ENCODE assay signal across 9 cellular contexts in the genomic region with DNA sequence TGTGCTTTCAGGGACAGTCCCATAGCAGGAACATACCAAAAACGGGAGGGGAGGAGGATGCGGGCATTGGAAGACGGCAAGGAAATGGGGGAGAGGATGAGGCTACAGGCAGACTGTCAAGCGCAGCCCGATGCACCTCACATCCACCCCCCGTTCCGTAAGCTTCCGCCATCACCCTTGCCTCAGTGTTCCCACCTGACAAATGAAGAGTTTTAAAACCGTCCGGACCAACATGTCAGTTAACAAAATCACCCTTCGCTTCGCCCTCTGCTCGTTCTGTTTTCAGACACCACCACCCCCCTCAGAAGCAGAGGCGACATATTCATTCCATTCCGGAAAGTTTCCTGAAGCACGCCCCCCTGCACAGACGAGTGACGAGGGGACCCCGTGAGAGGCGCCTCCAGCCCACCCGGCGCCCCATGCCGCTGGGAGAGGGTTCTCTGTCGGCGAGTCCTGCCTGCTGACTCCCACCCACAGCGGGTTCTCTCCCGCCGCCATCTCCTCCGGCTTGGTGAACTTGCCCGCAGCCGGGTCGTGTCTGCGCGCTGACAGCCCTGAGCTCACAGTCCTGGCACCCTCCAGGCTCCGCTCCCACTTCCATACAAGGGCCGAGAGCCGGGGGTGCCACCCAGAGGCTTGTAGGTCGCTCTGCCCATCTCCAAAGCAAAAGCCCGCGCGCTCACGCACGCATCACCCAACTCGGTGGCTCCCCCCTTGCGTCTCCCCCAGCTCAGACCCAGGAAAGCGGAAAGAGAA. TPM values are rescaled to one million over a fixed set of nuclear protein-coding genes. Genes with fewer than 3 reads are reported as not detected.
DNase-seq lines count a peak whose midpoint lies in the region; ATAC-seq, FAIRE-seq and TF ChIP-seq lines count a peak whose summit lies in the region.
"Had no signal": no experiment of that assay in that cellular context is flagged by ENCODE, and none has a peak within 500 bp of the region (broad histone marks: within the 10 kb centered on the region; RNA-seq: fewer than 3 reads in every experiment).

No MANE protein-coding gene starts in this region.

- 5% methylated on average over 42 of the region's 46 CpGs; no CpG with 5 or more reads in 1 of the 2 experiments for WGBS in H1 (ENCODE audit: extremely low coverage in 1 of 2, insufficient coverage in 1 of 2, insufficient read length in 1 of 2, insufficient replicate concordance in 2 of 2, low coverage in 1 of 2, low lambda C conversion rate in 2 of 2, missing lambda C conversion rate in 1 of 2), 2 experiments
- WGBS in ovary, 3 donors, result 2 to 5% (median 3%) methylated on average over 46 of the region's 46 CpGs

- no peak overlapping the region for H3K27ac Mint-ChIP-seq in Caco-2 (ENCODE audit: unreplicated experiment)

- H3K23ac ChIP-seq in H1 (ENCODE audit: insufficient read length), result no peak overlapping the region

- no peak overlapping the region for H2BK5ac ChIP-seq in H1 (ENCODE audit: low read depth, low read length)

- no peak overlapping the region for H2BK120ac ChIP-seq in H1 (replicated peaks; ENCODE audit: low read depth, low read length)

- no peak overlapping the region for H4K8ac ChIP-seq in H1 (ENCODE audit: extremely low read depth, insufficient read depth, low read length)

- no peak overlapping the region; the same call in 1 of the 2 replicates for H3K18ac ChIP-seq in H1 (ENCODE audit: extremely low read depth, low read length)

- peaks cover 21 to 33% of the 10 kb centered on the region in 2 experiments for H4K20me1 ChIP-seq in H1 (replicated peaks in 1 of 2; ENCODE audit: control insufficient read depth in 1 of 2, insufficient read depth in 2 of 2, low read length in 2 of 2)

- TF ChIP-seq CTCF in Caco-2 (IDR thresholded peaks at IDR 0.05; ENCODE audit: insufficient read depth in 1 of 2, low read depth in 1 of 2, low read length in 1 of 2, severe bottlenecking in 1 of 2, unreplicated experiment in 1 of 2), result no peak
- no peak for TF ChIP-seq CTCF in H1 (IDR thresholded peaks at IDR 0.05; ENCODE audit: control extremely low read depth in 1 of 3, insufficient read depth in 1 of 3, low read depth in 1 of 3, low read length in 3 of 3)
- TF ChIP-seq CTCF in ovary (IDR thresholded peaks at IDR 0.05), result no peak

- no peaks in the 10 kb centered on the region for H3K9me3 Mint-ChIP-seq in Caco-2 (ENCODE audit: unreplicated experiment)

- FAIRE-seq in H1 (lab: Jason Lieb, UNC), result peak; percentile 80

- no peak overlapping the region for H3K14ac ChIP-seq in H1 (ENCODE audit: insufficient read length)

- 0 out of 2 replicates have a peak, but pooled peaks cover 6% of the 10 kb centered on the region for H3K4me1 ChIP-seq in Caco-2
- H3K4me1 ChIP-seq in H1 (replicated peaks in 1 of 4; ENCODE audit: control insufficient read depth in 3 of 4, insufficient read depth in 4 of 4, low read length in 3 of 4), result peaks cover 12 to 51% (median 34%) of the 10 kb centered on the region in 4 experiments
- no peaks in the 10 kb centered on the region for H3K4me1 ChIP-seq in ovary (ENCODE audit: insufficient read depth)

- CTCF ChIA-PET in Caco-2 (lab: Charles Lee), result no interaction called here
- CTCF ChIA-PET in H1 (lab: Charles Lee; ENCODE audit: partially characterized antibody), result interaction anchor here (0.6 to 1.6 kb wide), 9 partner anchors 9 to 95 kb away, joined by 3 to 6 read pairs (median 4); no protein-coding TSS in a partner anchor

- no peak overlapping the region for H2AFZ ChIP-seq in H1 (ENCODE audit: low read length)

- no peak for TF ChIP-seq POLR2A in H1 (IDR thresholded peaks at IDR 0.05; ENCODE audit: control extremely low read depth in 1 of 2, low read depth in 2 of 2, low read length in 2 of 2)
- TF ChIP-seq POLR2A in ovary (IDR thresholded peaks at IDR 0.05), result no peak

- no peaks in the 10 kb centered on the region for H3K36me3 ChIP-seq in Caco-2 (ENCODE audit: control insufficient read depth, insufficient read depth, low read length)
- no peaks in the 10 kb centered on the region; a peak in 1 of 8 replicates for H3K36me3 ChIP-seq in H1 (ENCODE audit: control insufficient read depth in 2 of 4, insufficient read depth in 4 of 4, low read length in 3 of 4)
- H3K36me3 ChIP-seq in ovary, result no peaks in the 10 kb centered on the region

- H2BK15ac ChIP-seq in H1 (ENCODE audit: low read length), result no peak overlapping the region

- H2BK12ac ChIP-seq in H1 (ENCODE audit: low read depth, low read length), result no peak overlapping the region

- H2BK20ac ChIP-seq in H1 (ENCODE audit: low read length), result no peak overlapping the region

- H3K4ac ChIP-seq in H1 (replicated peaks; ENCODE audit: insufficient read length, low read depth, low read length), result no peak overlapping the region

- no peak overlapping the region for H3K27ac ChIP-seq in H1 (ENCODE audit: low read depth, low read length)
- H3K27ac ChIP-seq in ovary, result no peak overlapping the region

- peaks cover 24% of the 10 kb centered on the region for H3K27me3 Mint-ChIP-seq in Caco-2 (ENCODE audit: insufficient read depth, unreplicated experiment)

- no peak overlapping the region for H3K56ac ChIP-seq in H1 (replicated peaks; ENCODE audit: insufficient read length, low read depth, low read length)

- H3K36me3 Mint-ChIP-seq in Caco-2 (ENCODE audit: insufficient read depth, unreplicated experiment), result no peaks in the 10 kb centered on the region

- TF ChIP-seq RAD21 in H1 (IDR thresholded peaks at IDR 0.05 in 1 of 2, conservative IDR thresholded peaks at IDR 0.05 in 1 of 2; ENCODE audit: low read depth in 2 of 2, low read length in 2 of 2), result no peak

- ATAC-seq in HG02852 (IDR thresholded peaks at IDR 0.05; ENCODE audit: unreplicated experiment) (no peak), HG03469 (IDR thresholded peaks at IDR 0.05; ENCODE audit: unreplicated experiment) (no peak)

- intact Hi-C loops in Caco-2 (cut with micrococcal nuclease; ENCODE audit: unreplicated experiment) (no loop called here), ovary (cut with DNase I) (loop anchor here in 2 of 4 donors (5.0 to 10.0 kb wide), 2 partner anchors 80 to 92 kb away; no protein-coding TSS in a partner anchor)

- peak overlapping the region; percentile 46 for H3K4me3 Mint-ChIP-seq in Caco-2 (ENCODE audit: unreplicated experiment)

- H4K5ac ChIP-seq in H1 (ENCODE audit: insufficient read length, low read depth, low read length), result no peak overlapping the region

- no peak overlapping the region; a peak in 1 of 7 replicates for H3K9ac ChIP-seq in H1 (replicated peaks in 1 of 4; ENCODE audit: extremely low read depth in 1 of 4, low read depth in 3 of 4, low read length in 3 of 4)

- no peaks in the 10 kb centered on the region for H3K4me1 Mint-ChIP-seq in Caco-2 (ENCODE audit: low read depth, unreplicated experiment)

- H3K27me3 ChIP-seq in Caco-2 (replicated peaks; ENCODE audit: control insufficient read depth, insufficient read depth, low read length), result peaks cover 4% of the 10 kb centered on the region
- peaks cover 0 to 25% (median 17%) of the 10 kb centered on the region in 4 experiments; a peak in 6 of 7 replicates for H3K27me3 ChIP-seq in H1 (replicated peaks in 1 of 4; ENCODE audit: control insufficient read depth in 3 of 4, extremely low read depth in 1 of 4, insufficient read depth in 3 of 4, low read length in 3 of 4)
- H3K27me3 ChIP-seq in ovary, result no peaks in the 10 kb centered on the region

- no peak for DNase-seq in Caco-2
- peak; percentile 14 for DNase-seq in T-helper 9 cell
- no peak for DNase-seq in H1 (ENCODE audit: low read depth in 1 of 2, low spot score in 2 of 2)
- peak in 3 of 5 donors; percentile 32 to 49 (median 45) for DNase-seq in ovary
- no peak for DNase-seq in ecto neural progenitor cell (ENCODE audit: low spot score)
- DNase-seq in GM19238 (ENCODE audit: insufficient read length, low spot score), result no peak

- no peak overlapping the region for H4K91ac ChIP-seq in H1 (replicated peaks; ENCODE audit: insufficient read length, low read length)

- no peak overlapping the region for H2AK5ac ChIP-seq in H1 (ENCODE audit: low read depth, low read length)

- TF ChIP-seq EP300 in H1 (IDR thresholded peaks at IDR 0.05; ENCODE audit: borderline replicate concordance in 1 of 2, low read depth in 2 of 2, low read length in 2 of 2) (no peak; a peak in 1 of 3 replicates), ovary (IDR thresholded peaks at IDR 0.05) (no peak)

- peaks cover 3 to 45% of the 10 kb centered on the region in 2 experiments; a peak in 3 of 4 replicates for H3K79me2 ChIP-seq in H1 (ENCODE audit: control insufficient read depth in 1 of 2, insufficient read depth in 2 of 2, low read length in 2 of 2)

- H3K79me1 ChIP-seq in H1 (ENCODE audit: low read depth, low read length), result peaks cover 18% of the 10 kb centered on the region

- H3K9me3 ChIP-seq in Caco-2, result no peaks in the 10 kb centered on the region
- no peaks in the 10 kb centered on the region; a peak in 1 of 4 replicates for H3K9me3 ChIP-seq in H1 (ENCODE audit: insufficient read depth in 2 of 2, low read depth in 1 of 2, low read length in 1 of 2)
- no peaks in the 10 kb centered on the region for H3K9me3 ChIP-seq in ovary
- H3K9me3 ChIP-seq: mucosa of descending colon had no signal

- BruUV-seq in Caco-2 (replicated peaks; lab: Mats Ljungman, UMichigan), result no TSS peak

- H3K23me2 ChIP-seq in H1 (ENCODE audit: low read depth, low read length), result peaks cover 11% of the 10 kb centered on the region

- H3K4me2 ChIP-seq in H1 (ENCODE audit: insufficient read depth in 1 of 2, low read depth in 2 of 2, low read length in 2 of 2), result peak overlapping the region; percentile 77 to 98

- POLR2A ChIA-PET in Caco-2 (lab: Charles Lee), result no interaction called here
- POLR2A ChIA-PET in H1 (lab: Charles Lee; ENCODE audit: partially characterized antibody), result interaction anchor here (0.8 to 1.5 kb wide), 3 partner anchors 10 to 83 kb away, joined by 3 read pairs; no protein-coding TSS in a partner anchor

- no peak overlapping the region for H3K4me3 ChIP-seq in Caco-2 (ENCODE audit: low read depth, low read length)
- H3K4me3 ChIP-seq in H1 (ENCODE audit: extremely low read depth in 1 of 4, insufficient read depth in 2 of 4, low read depth in 3 of 4, low read length in 4 of 4), result peak overlapping the region; percentile 45 to 88 (median 65)
- H3K4me3 ChIP-seq in ovary, result peak overlapping the region; percentile 63
- H3K4me3 ChIP-seq: mucosa of descending colon had no signal

TF ChIP-seq in H1, 55 proteins besides CTCF, POLR2A, EP300 and RAD21 (continues in another document):
- TF ChIP-seq EZH2 (IDR thresholded peaks at IDR 0.05; ENCODE audit: low read depth, low read length, severe bottlenecking), result peak; percentile 44

RNA-seq across cellular contexts. Expression of gene IGSF9B, which starts 1.5 kb away (rescaled TPM):
- 4.2 and 4.3 TPM in 2 replicates for total RNA-seq in Caco-2 (2022)
- total RNA-seq in H1 (2021; fragmentation: NEBNext Ultra II Directional; extraction: Animal tissue kit (Norgen Biotek cat#: 25700)), result 42.3 and 49.2 TPM in 2 replicates
- polyA plus RNA-seq in H1 (2011; rRNA removed), result 16.5 and 23.6 TPM in 2 replicates
- polyA plus RNA-seq in H1 (2011; cell fraction: cytosol; rRNA removed), result 15.7 TPM
- 61.7 TPM for polyA plus RNA-seq in H1 (2011; cell fraction: nucleus; rRNA removed)
- 13.6 to 23.1 TPM (median 21.3 TPM) in 4 replicates for polyA plus RNA-seq in H1 (2012, experiment 1 of 2)
- 8.1 TPM for polyA plus RNA-seq in H1 (2012, experiment 2 of 2)
- 15.1 TPM for polyA plus RNA-seq in H1 (2013, experiment 1 of 2)
- polyA plus RNA-seq in H1 (2013, experiment 2 of 2), result 14.1 TPM
- polyA minus RNA-seq in H1 (2011; rRNA and poly(A)+ RNA removed), result 73.6 and 79.6 TPM in 2 replicates
- 29.4 TPM for polyA minus RNA-seq in H1 (2011; cell fraction: cytosol; rRNA and poly(A)+ RNA removed)
- polyA minus RNA-seq in H1 (2011; cell fraction: nucleus; rRNA and poly(A)+ RNA removed), result 44.5 TPM
- total RNA-seq in ovary, result 10 to 100 TPM in 2 of 7 donors, 1 to 10 TPM in 4, under 1 TPM in 1; 0.48 to 15.4 (median 8.8) TPM
- 1 to 10 TPM; 1.7 to 4.2 TPM for polyA plus RNA-seq in ovary

Comparison
In these comparisons a context has a peak if more than half of its experiments do, and no peak if none do; other contexts are left out.
1. DNase-seq: peak in T-helper 9 cell (single experiment) and ovary (3 of 5); none in Caco-2 (0 of 2), H1 (0 of 2), ecto neural progenitor cell (single experiment) and GM19238 (single experiment).